ENCODE assay signal across 17 cellular contexts in genomic region chr5:122442938-122443337, GRCh38.
DNase-seq lines count a peak whose midpoint lies in the region; ATAC-seq and TF ChIP-seq lines count a peak whose summit lies in the region.
"Had no signal": no experiment of that assay in that cellular context is flagged by ENCODE, and none has a peak within 500 bp of the region (broad histone marks: within the 10 kb centered on the region; RNA-seq: fewer than 3 reads in every experiment).

No MANE protein-coding gene starts in this region.

- no peaks in the 10 kb centered on the region for H3K27me3 ChIP-seq in vagina

- peak; percentile 6 for DNase-seq in GM12865 (ENCODE audit: low read depth)
- DNase-seq in GF-D8 (lab: John Stamatoyannopoulos, UW), result no peak
- no peak for DNase-seq in vagina (ENCODE audit: extremely low spot score in 2 of 2)
- no peak for DNase-seq in OCI-M2 (lab: John Stamatoyannopoulos, UW; ENCODE audit: unreplicated experiment)
- no peak for DNase-seq in NCI-H2081 (lab: John Stamatoyannopoulos, UW)
- DNase-seq: activated CD4-positive, alpha-beta T cell treated with anti-CD3 and anti-CD28 coated beads, Interleukin-2, amount 50 U/mL, for 1 hour; activated T-cell treated with anti-CD3 and anti-CD28 coated beads, Interleukin-2, amount 50 U/mL, for 4 hours; DMS153; MV-4-11; NCI-H2107; SK-N-SH; stimulated activated CD4-positive, alpha-beta T cell treated with anti-CD3 and anti-CD28 coated beads, Interleukin-12 subunit alpha, Interleukin-12 subunit beta, amount 100 ng/mL, for 4 hours; stimulated activated naive CD8-positive, alpha-beta T cell treated with anti-CD3 and anti-CD28 coated beads, Interleukin-15, Interleukin-2, amounts not matched to agents 100 U/mL and 50 U/mL, for 24 hours had no signal

- no peak for TF ChIP-seq POLR2A in vagina (IDR thresholded peaks at IDR 0.05)

- no peak overlapping the region for H3K27ac ChIP-seq in vagina

- peaks cover 0 to 13% of the 10 kb centered on the region in 2 donors for H3K36me3 ChIP-seq in vagina

- intact Hi-C loops in vagina (cut with DNase I), result no loop called here

- H3K9me3 ChIP-seq in vagina, result no peaks in the 10 kb centered on the region
- H3K9me3 ChIP-seq: SK-N-SH had no signal

- H3K4me1 ChIP-seq in vagina, result no peaks in the 10 kb centered on the region

- peak; percentile 62 for ATAC-seq in GM19328 (IDR thresholded peaks at IDR 0.05; ENCODE audit: unreplicated experiment)
- peak; percentile 75 for ATAC-seq in HG02759 (IDR thresholded peaks at IDR 0.05; ENCODE audit: unreplicated experiment)
- peak; percentile 61 for ATAC-seq in HG03558 (IDR thresholded peaks at IDR 0.05; ENCODE audit: extremely low read depth, unreplicated experiment)
- ATAC-seq: activated T-cell treated with anti-CD3 and anti-CD28 coated beads, Interleukin-2, amount 50 U/mL, for 4 hours; Panc1; stimulated activated naive CD8-positive, alpha-beta T cell treated with anti-CD3 and anti-CD28 coated beads, Interleukin-15, Interleukin-2, amounts not matched to agents 100 U/mL and 50 U/mL, for 24 hours had no signal

- TF ChIP-seq CTCF in GM12865 (IDR thresholded peaks at IDR 0.05; ENCODE audit: insufficient read depth, low read depth, low read length, missing control alignments) (no peak), vagina (IDR thresholded peaks at IDR 0.05) (no peak)

- H3K4me3 ChIP-seq in GM12865 (ENCODE audit: low read depth, low read length), result no peak overlapping the region
- H3K4me3 ChIP-seq in vagina, result no peak overlapping the region
